ENCODE assay signal across 1 cellular context in the genomic region with DNA sequence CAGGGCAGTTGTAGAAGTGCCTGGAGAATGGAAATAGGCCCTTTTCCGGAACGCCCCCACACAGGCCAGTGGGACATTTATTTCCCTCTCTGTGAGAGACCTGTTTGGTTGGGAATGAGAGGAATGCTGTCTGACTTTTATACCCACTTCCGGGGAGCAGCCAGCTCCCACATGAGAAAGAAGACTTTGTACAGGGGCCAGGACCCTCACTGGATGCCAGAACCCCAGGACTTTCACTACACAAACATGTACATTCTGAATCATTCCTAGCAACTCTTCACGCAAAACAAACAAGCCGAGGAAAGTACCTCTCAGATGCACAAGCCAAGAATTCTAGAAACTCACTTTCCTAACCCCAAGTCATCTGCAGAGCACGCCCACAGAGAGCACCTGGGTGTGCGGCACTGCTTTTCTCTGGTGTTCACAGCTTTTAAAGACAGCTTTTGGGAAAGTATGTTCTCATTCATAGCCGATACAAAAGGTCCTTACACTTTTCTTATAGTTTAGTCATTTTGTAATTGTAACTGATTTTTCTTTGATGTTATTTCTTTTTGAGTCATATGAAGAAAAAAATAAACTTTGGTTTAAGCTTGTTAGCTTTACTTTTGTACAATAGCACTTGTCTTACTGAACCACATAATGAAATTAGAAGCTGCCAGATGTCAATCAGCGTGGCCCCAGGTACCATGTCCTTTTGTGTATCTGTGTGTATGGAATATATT.
TF ChIP-seq lines count a peak whose summit lies in the region.

No MANE protein-coding gene starts in this region.

TF ChIP-seq in WTC11, 78 proteins besides CTCF, POLR2A, EP300 and RAD21 (continued from another document):
- TF ChIP-seq, protein P1, sequence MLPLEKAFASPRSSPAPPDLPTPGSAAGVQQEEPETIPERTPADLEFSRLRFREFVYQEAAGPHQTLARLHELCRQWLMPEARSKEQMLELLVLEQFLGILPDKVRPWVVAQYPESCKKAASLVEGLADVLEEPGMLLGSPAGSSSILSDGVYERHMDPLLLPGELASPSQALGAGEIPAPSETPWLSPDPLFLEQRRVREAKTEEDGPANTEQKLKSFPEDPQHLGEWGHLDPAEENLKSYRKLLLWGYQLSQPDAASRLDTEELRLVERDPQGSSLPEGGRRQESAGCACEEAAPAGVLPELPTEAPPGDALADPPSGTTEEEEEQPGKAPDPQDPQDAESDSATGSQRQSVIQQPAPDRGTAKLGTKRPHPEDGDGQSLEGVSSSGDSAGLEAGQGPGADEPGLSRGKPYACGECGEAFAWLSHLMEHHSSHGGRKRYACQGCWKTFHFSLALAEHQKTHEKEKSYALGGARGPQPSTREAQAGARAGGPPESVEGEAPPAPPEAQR (CRISPR knock-in tag; IDR thresholded peaks at IDR 0.05): no peak
